32 cellular contexts compared by ENCODE assay signal in genomic region chr6:36487698-36488097, GRCh38. TPM values are rescaled to one million over a fixed set of nuclear protein-coding genes. Genes with fewer than 3 reads are reported as not detected.
DNase-seq lines count a peak whose midpoint lies in the region; ATAC-seq and TF ChIP-seq lines count a peak whose summit lies in the region.
"Had no signal": no experiment of that assay in that cellular context is flagged by ENCODE, and none has a peak within 500 bp of the region (broad histone marks: within the 10 kb centered on the region; RNA-seq: fewer than 3 reads in every experiment).

No MANE protein-coding gene starts in this region.

- H3K27ac ChIP-seq in CD4-positive, alpha-beta T cell (ENCODE audit: low read depth, low read length), result no peak overlapping the region
- H3K27ac ChIP-seq: 22Rv1, brain microvascular endothelial cell, esophagus muscularis mucosa, gastroesophageal sphincter, neural progenitor cell, parathyroid adenoma, stomach, VCaP had no signal

- H3K4me1 Mint-ChIP-seq in activated CD8-positive, alpha-beta T cell treated with anti-CD3 and anti-CD28 coated beads for 36 hours (ENCODE audit: low read depth), result peaks cover 3% of the 10 kb centered on the region
- H3K4me1 Mint-ChIP-seq in activated CD8-positive, alpha-beta T cell treated with anti-CD3 and anti-CD28 coated beads, Interleukin-2, amount 10 ng/mL, durations not matched to agents 7 days and 5 days (ENCODE audit: low read depth), result no peaks in the 10 kb centered on the region
- peaks cover 34% of the 10 kb centered on the region for H3K4me1 Mint-ChIP-seq in CD4-positive, alpha-beta T cell (ENCODE audit: low read depth)
- H3K4me1 Mint-ChIP-seq: neural progenitor cell had no signal

- H3K9me3 ChIP-seq in CD4-positive, alpha-beta T cell (ENCODE audit: control insufficient read depth, low read length), result no peaks in the 10 kb centered on the region
- no peaks in the 10 kb centered on the region for H3K9me3 ChIP-seq in MG63
- H3K9me3 ChIP-seq: esophagus muscularis mucosa, gastroesophageal sphincter, stomach had no signal

- no peak overlapping the region for H3K4me3 ChIP-seq in MG63
- H3K4me3 ChIP-seq: esophagus muscularis mucosa, gastroesophageal sphincter, neural progenitor cell, stomach had no signal

- no peak for ATAC-seq in activated CD8-positive, alpha-beta T cell treated with anti-CD3 and anti-CD28 coated beads for 36 hours
- no peak for ATAC-seq in activated CD8-positive, alpha-beta T cell treated with anti-CD3 and anti-CD28 coated beads, Interleukin-2, amount 10 ng/mL, durations not matched to agents 7 days and 5 days
- ATAC-seq in CD4-positive, alpha-beta T cell (ENCODE audit: poor library complexity), result no peak
- ATAC-seq in stimulated activated naive CD8-positive, alpha-beta T cell treated with anti-CD3 and anti-CD28 coated beads, Interleukin-15, Interleukin-2, amounts not matched to agents 100 U/mL and 50 U/mL, for 24 hours, result no peak
- ATAC-seq in GM18498 (IDR thresholded peaks at IDR 0.05; ENCODE audit: unreplicated experiment) (no peak), HG02571 (IDR thresholded peaks at IDR 0.05; ENCODE audit: unreplicated experiment) (no peak)
- ATAC-seq: activated CD4-positive, alpha-beta T cell treated with anti-CD3 and anti-CD28 coated beads for 36 hours; gastroesophageal sphincter; HCT116 had no signal

- no peaks in the 10 kb centered on the region for H3K27me3 Mint-ChIP-seq in activated CD8-positive, alpha-beta T cell treated with anti-CD3 and anti-CD28 coated beads for 36 hours
- H3K27me3 Mint-ChIP-seq in activated CD8-positive, alpha-beta T cell treated with anti-CD3 and anti-CD28 coated beads, Interleukin-2, amount 10 ng/mL, durations not matched to agents 7 days and 5 days (ENCODE audit: low read depth), result no peaks in the 10 kb centered on the region
- no peaks in the 10 kb centered on the region for H3K27me3 Mint-ChIP-seq in CD4-positive, alpha-beta T cell
- H3K27me3 Mint-ChIP-seq: activated CD4-positive, alpha-beta T cell treated with anti-CD3 and anti-CD28 coated beads for 36 hours had no signal

- CTCF ChIA-PET in activated CD8-positive, alpha-beta T cell treated with anti-CD3 and anti-CD28 coated beads for 36 hours (lab: Charles Lee), result interaction anchor here (1.0 to 1.5 kb wide), 3 partner anchors 9 to 64 kb away, joined by 3 to 5 read pairs (median 4); no protein-coding TSS in a partner anchor
- CTCF ChIA-PET in activated CD8-positive, alpha-beta T cell treated with anti-CD3 and anti-CD28 coated beads, Interleukin-2, amount 10 ng/mL, durations not matched to agents 7 days and 5 days (lab: Charles Lee), result interaction anchor here (1.7 kb wide), 1 partner anchor 64 kb away, joined by 4 read pairs; no protein-coding TSS in a partner anchor
- CTCF ChIA-PET in CD4-positive, alpha-beta T cell (lab: Charles Lee), result interaction anchor here (1.0 to 1.1 kb wide), 2 partner anchors 12 to 17 kb away, joined by 3 to 5 read pairs; no protein-coding TSS in a partner anchor

- no peak for TF ChIP-seq CTCF in activated CD8-positive, alpha-beta T cell treated with anti-CD3 and anti-CD28 coated beads for 36 hours (IDR thresholded peaks at IDR 0.05)
- TF ChIP-seq CTCF in CD4-positive, alpha-beta T cell (IDR thresholded peaks at IDR 0.05), result no peak

- intact Hi-C loops in activated CD8-positive, alpha-beta T cell treated with anti-CD3 and anti-CD28 coated beads for 36 hours (cut with micrococcal nuclease), result no loop called here
- intact Hi-C loops in CD4-positive, alpha-beta T cell (cut with DNase I, micrococcal nuclease), result no loop called here

- peak overlapping the region; percentile 34 for H3K27ac Mint-ChIP-seq in activated CD8-positive, alpha-beta T cell treated with anti-CD3 and anti-CD28 coated beads for 36 hours
- no peak overlapping the region for H3K27ac Mint-ChIP-seq in activated CD8-positive, alpha-beta T cell treated with anti-CD3 and anti-CD28 coated beads, Interleukin-2, amount 10 ng/mL, durations not matched to agents 7 days and 5 days
- H3K27ac Mint-ChIP-seq in CD4-positive, alpha-beta T cell, result peak overlapping the region; percentile 70
- H3K27ac Mint-ChIP-seq: activated CD4-positive, alpha-beta T cell treated with anti-CD3 and anti-CD28 coated beads for 36 hours; neural progenitor cell had no signal

- H3K27me3 ChIP-seq in CD4-positive, alpha-beta T cell (ENCODE audit: control insufficient read depth, insufficient read depth, low read length), result no peaks in the 10 kb centered on the region
- H3K27me3 ChIP-seq in MG63, result no peaks in the 10 kb centered on the region
- H3K27me3 ChIP-seq: brain microvascular endothelial cell, esophagus muscularis mucosa, gastroesophageal sphincter, neural progenitor cell, stomach had no signal

- H3K4me3 Mint-ChIP-seq in activated CD8-positive, alpha-beta T cell treated with anti-CD3 and anti-CD28 coated beads for 36 hours, result no peak overlapping the region
- H3K4me3 Mint-ChIP-seq in activated CD8-positive, alpha-beta T cell treated with anti-CD3 and anti-CD28 coated beads, Interleukin-2, amount 10 ng/mL, durations not matched to agents 7 days and 5 days, result no peak overlapping the region
- no peak overlapping the region for H3K4me3 Mint-ChIP-seq in CD4-positive, alpha-beta T cell
- H3K4me3 Mint-ChIP-seq: activated CD4-positive, alpha-beta T cell treated with anti-CD3 and anti-CD28 coated beads for 36 hours; neural progenitor cell had no signal

- H3K36me3 ChIP-seq in MG63, result peaks cover 65% of the 10 kb centered on the region
- H3K36me3 ChIP-seq: neural progenitor cell had no signal

- H3K9me3 Mint-ChIP-seq in activated CD8-positive, alpha-beta T cell treated with anti-CD3 and anti-CD28 coated beads for 36 hours, result no peaks in the 10 kb centered on the region
- no peaks in the 10 kb centered on the region for H3K9me3 Mint-ChIP-seq in activated CD8-positive, alpha-beta T cell treated with anti-CD3 and anti-CD28 coated beads, Interleukin-2, amount 10 ng/mL, durations not matched to agents 7 days and 5 days (ENCODE audit: insufficient read depth)
- H3K9me3 Mint-ChIP-seq in CD4-positive, alpha-beta T cell, result no peaks in the 10 kb centered on the region
- H3K9me3 Mint-ChIP-seq: neural progenitor cell had no signal

- peaks cover 63% of the 10 kb centered on the region for H3K36me3 Mint-ChIP-seq in activated CD8-positive, alpha-beta T cell treated with anti-CD3 and anti-CD28 coated beads for 36 hours (ENCODE audit: low read depth)
- peaks cover 79% of the 10 kb centered on the region for H3K36me3 Mint-ChIP-seq in activated CD8-positive, alpha-beta T cell treated with anti-CD3 and anti-CD28 coated beads, Interleukin-2, amount 10 ng/mL, durations not matched to agents 7 days and 5 days (ENCODE audit: low read depth)
- peaks cover 88% of the 10 kb centered on the region for H3K36me3 Mint-ChIP-seq in CD4-positive, alpha-beta T cell (ENCODE audit: low read depth)

- POLR2A ChIA-PET in activated CD8-positive, alpha-beta T cell treated with anti-CD3 and anti-CD28 coated beads for 36 hours (lab: Charles Lee), result interaction anchor here (0.9 kb wide), 1 partner anchor 9 kb away, joined by 4 read pairs; no protein-coding TSS in a partner anchor
- POLR2A ChIA-PET in activated CD8-positive, alpha-beta T cell treated with anti-CD3 and anti-CD28 coated beads, Interleukin-2, amount 10 ng/mL, durations not matched to agents 7 days and 5 days (lab: Charles Lee), result interaction anchor here (1.6 kb wide), 1 partner anchor 28 kb away, joined by 3 read pairs; no protein-coding TSS in a partner anchor
- POLR2A ChIA-PET in CD4-positive, alpha-beta T cell (lab: Charles Lee), result interaction anchor here (1.6 to 2.6 kb wide), 4 partner anchors 10 to 106 kb away, joined by 4 to 12 read pairs (median 6); partner anchors contain the start of gene SRSF3

- no peak for DNase-seq in activated CD8-positive, alpha-beta T cell treated with anti-CD3 and anti-CD28 coated beads for 36 hours
- DNase-seq in activated CD8-positive, alpha-beta T cell treated with anti-CD3 and anti-CD28 coated beads, Interleukin-2, amount 10 ng/mL, durations not matched to agents 7 days and 5 days, result no peak
- no peak for DNase-seq in CD4-positive, alpha-beta T cell
- peak; percentile 41 for DNase-seq in MG63
- DNase-seq in foreskin melanocyte, result peak; percentile 27
- DNase-seq in stimulated activated naive CD8-positive, alpha-beta T cell treated with anti-CD3 and anti-CD28 coated beads, Interleukin-15, Interleukin-2, amounts not matched to agents 100 U/mL and 50 U/mL, for 24 hours, result no peak
- DNase-seq: activated CD4-positive, alpha-beta T cell treated with anti-CD3 and anti-CD28 coated beads for 36 hours; activated CD8-positive, alpha-beta memory T cell treated with anti-CD3 and anti-CD28 coated beads for 24 hours; activated gamma-delta T cell; activated T-cell treated with anti-CD3 and anti-CD28 coated beads for 4 hours; brain microvascular endothelial cell; mammary epithelial cell; NCI-H1105 treated with DMSO at 0.1 percent for 48 hours; NCI-H187 treated with DMSO at 0.1 percent for 48 hours; NCI-H2171 treated with DMSO at 0.1 percent for 48 hours; NCI-H510A treated with DMSO at 0.1 percent for 48 hours; stimulated activated CD4-positive, alpha-beta T cell treated with anti-CD3 and anti-CD28 coated beads, Interleukin-2, amount 100 ng/mL, for 24 hours; stomach; SW 1271; T-helper 9 cell had no signal

RNA-seq across cellular contexts. Expression of gene KCTD20, which starts 44.9 kb away (rescaled TPM):
- total RNA-seq in activated CD8-positive, alpha-beta T cell treated with anti-CD3 and anti-CD28 coated beads for 36 hours, result 10 to 100 TPM; 42.7 to 45.1 TPM
- total RNA-seq in activated CD8-positive, alpha-beta T cell treated with anti-CD3 and anti-CD28 coated beads, Interleukin-2, amount 10 ng/mL, durations not matched to agents 7 days and 5 days, result 10 to 100 TPM; 56.5 to 58.9 TPM
- total RNA-seq in CD4-positive, alpha-beta T cell, result 10 to 100 TPM; 38.4 to 39.5 TPM
- total RNA-seq in MG63 (2014; rRNA removed; shearing (Covaris generic); ENCODE audit: low replicate concordance), result 41.0 and 61.1 TPM in 2 replicates

RNA-seq across cellular contexts. Expression of gene PXT1, which starts 45.0 kb away (rescaled TPM):
- under 1 TPM; 0.22 to 0.36 TPM for total RNA-seq in activated CD8-positive, alpha-beta T cell treated with anti-CD3 and anti-CD28 coated beads for 36 hours
- total RNA-seq in activated CD8-positive, alpha-beta T cell treated with anti-CD3 and anti-CD28 coated beads, Interleukin-2, amount 10 ng/mL, durations not matched to agents 7 days and 5 days, result under 1 TPM; 0.16 TPM
- under 1 TPM; 0.55 to 0.59 TPM for total RNA-seq in CD4-positive, alpha-beta T cell
- not detected in 2 replicates for total RNA-seq in MG63 (2014; rRNA removed; shearing (Covaris generic); ENCODE audit: low replicate concordance)
- total RNA-seq: cerebellum, Daoy, esophagus muscularis mucosa, mucosa of gallbladder, stomach had no signal

RNA-seq across cellular contexts. Expression of gene STK38, which starts 59.6 kb away (rescaled TPM):
- total RNA-seq in activated CD8-positive, alpha-beta T cell treated with anti-CD3 and anti-CD28 coated beads for 36 hours, result 10 to 100 TPM; 22.9 to 23.4 TPM
- total RNA-seq in activated CD8-positive, alpha-beta T cell treated with anti-CD3 and anti-CD28 coated beads, Interleukin-2, amount 10 ng/mL, durations not matched to agents 7 days and 5 days, result 10 to 100 TPM; 53.5 to 54.4 TPM
- 10 to 100 TPM; 47.0 to 48.4 TPM for total RNA-seq in CD4-positive, alpha-beta T cell
- 13.8 and 17.3 TPM in 2 replicates for total RNA-seq in MG63 (2014; rRNA removed; shearing (Covaris generic); ENCODE audit: low replicate concordance)

Comparison
In these comparisons a context has a peak if more than half of its experiments do, and no peak if none do; other contexts are left out.
1. DNase-seq: peak in MG63 (single experiment) and foreskin melanocyte (single experiment); none in activated CD8-positive, alpha-beta T cell treated with anti-CD3 and anti-CD28 coated beads for 36 hours (single experiment), activated CD8-positive, alpha-beta T cell treated with anti-CD3 and anti-CD28 coated beads, Interleukin-2, amount 10 ng/mL, durations not matched to agents 7 days and 5 days (single experiment), CD4-positive, alpha-beta T cell (0 of 10) and stimulated activated naive CD8-positive, alpha-beta T cell treated with anti-CD3 and anti-CD28 coated beads, Interleukin-15, Interleukin-2, amounts not matched to agents 100 U/mL and 50 U/mL, for 24 hours (single experiment).